Comparison of ENCODE assay signal across 12 cellular contexts in the genomic region with DNA sequence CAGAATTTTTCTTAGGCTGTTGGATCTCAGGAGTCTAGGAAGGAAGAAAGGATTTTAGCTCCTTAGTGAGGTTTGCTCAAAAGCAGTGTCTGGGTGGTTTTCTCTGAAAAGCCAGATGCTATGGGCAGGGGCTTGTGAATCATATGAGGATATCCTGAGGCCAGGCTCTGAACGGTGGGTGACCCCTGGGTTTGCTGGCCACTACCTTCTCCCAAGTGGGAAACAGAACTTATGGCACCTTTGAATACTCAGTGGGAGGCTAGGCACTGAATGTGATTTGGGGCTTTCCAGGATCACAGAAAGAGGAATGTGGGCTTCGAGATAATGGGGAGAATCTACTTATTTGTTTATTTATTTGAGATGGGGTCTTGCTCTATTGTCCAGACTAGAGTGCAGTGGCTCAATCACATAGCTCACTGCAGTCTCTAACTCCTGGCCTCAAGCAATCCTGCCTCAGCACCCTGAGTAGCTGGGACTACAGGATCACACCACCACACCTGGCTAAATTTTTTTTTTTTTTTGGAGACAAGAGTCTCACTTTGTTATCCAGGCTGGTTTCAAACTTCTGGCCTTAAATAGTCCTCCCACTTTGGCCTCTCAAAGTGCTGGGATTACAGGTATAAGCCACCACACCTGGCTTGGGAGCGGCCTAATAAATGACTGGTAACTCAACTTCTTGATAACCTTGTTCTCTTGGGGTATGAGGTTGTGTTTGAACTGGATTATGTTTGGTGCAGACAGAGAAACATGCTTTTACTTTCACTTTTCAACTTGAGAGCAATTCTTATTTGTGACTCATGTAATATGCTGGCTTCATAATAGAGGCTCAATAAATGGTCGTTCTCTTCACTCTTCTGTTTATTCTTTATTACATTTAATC.
DNase-seq lines count a peak whose midpoint lies in the region; ATAC-seq and TF ChIP-seq lines count a peak whose summit lies in the region.
"Had no signal": no experiment of that assay in that cellular context is flagged by ENCODE, and none has a peak within 500 bp of the region (broad histone marks: within the 10 kb centered on the region; RNA-seq: fewer than 3 reads in every experiment).

No MANE protein-coding gene starts in this region.

- H3K4me2 ChIP-seq in DND-41 (ENCODE audit: insufficient read depth, low read length), result peak overlapping the region; percentile 3; the same call in 1 of the 2 replicates
- no peak overlapping the region for H3K4me2 ChIP-seq in Karpas-422 (ENCODE audit: low read depth, low read length, poor library complexity, severe bottlenecking)
- peak overlapping the region; percentile 10 for H3K4me2 ChIP-seq in osteoblast (ENCODE audit: insufficient read depth, low read length)

- intact Hi-C loops in esophagus muscularis mucosa (cut with DNase I), result no loop called here

- no peak overlapping the region for H2AFZ ChIP-seq in DND-41 (ENCODE audit: low read depth, low read length)
- H2AFZ ChIP-seq in Karpas-422 (ENCODE audit: low read length), result no peak overlapping the region
- H2AFZ ChIP-seq in osteoblast (ENCODE audit: low read length), result no peak overlapping the region

- H3K9ac ChIP-seq in DND-41 (ENCODE audit: low read depth, low read length) (no peak overlapping the region), Karpas-422 (ENCODE audit: low read length) (no peak overlapping the region)

- H3K36me3 ChIP-seq in DND-41 (ENCODE audit: insufficient read depth, low read length) (no peaks in the 10 kb centered on the region), Karpas-422 (ENCODE audit: insufficient read depth, low read length) (no peaks in the 10 kb centered on the region), esophagus muscularis mucosa (no peaks in the 10 kb centered on the region), osteoblast (ENCODE audit: insufficient read depth, low read length) (no peaks in the 10 kb centered on the region)

- WGBS in esophagus muscularis mucosa, result 70% methylated on average over 4 of the region's 4 CpGs

- peak; percentile 77 for ATAC-seq in DND-41 (ENCODE audit: insufficient read depth, low read depth)
- ATAC-seq: CD8-positive, alpha-beta T cell; WTC11 had no signal

- H3K27ac ChIP-seq in DND-41 (ENCODE audit: low read length) (no peak overlapping the region), Karpas-422 (ENCODE audit: low read length) (no peak overlapping the region), esophagus muscularis mucosa (replicated peaks in 1 of 4) (peak overlapping the region in 3 of 4 donors; percentile 49 to 73 (median 71)), osteoblast (ENCODE audit: low read depth, low read length) (no peak overlapping the region)

- H3K79me2 ChIP-seq in DND-41 (ENCODE audit: insufficient read depth, low read length) (no peaks in the 10 kb centered on the region), Karpas-422 (ENCODE audit: low read length) (no peaks in the 10 kb centered on the region), osteoblast (ENCODE audit: insufficient read depth, low read length) (no peaks in the 10 kb centered on the region)

- H3K27me3 ChIP-seq in DND-41 (ENCODE audit: insufficient read depth, low read length, poor library complexity) (peaks cover 5% of the 10 kb centered on the region), Karpas-422 (ENCODE audit: low read length) (no peaks in the 10 kb centered on the region), esophagus muscularis mucosa (no peaks in the 10 kb centered on the region), osteoblast (ENCODE audit: insufficient read depth, low read length) (peaks cover 4% of the 10 kb centered on the region)

- no peaks in the 10 kb centered on the region for H3K9me3 ChIP-seq in DND-41 (ENCODE audit: insufficient read depth, low read length, severe bottlenecking)
- peaks cover 10% of the 10 kb centered on the region for H3K9me3 ChIP-seq in Karpas-422 (ENCODE audit: low read length)
- peaks cover 0 to 11% (median 0%) of the 10 kb centered on the region in 4 donors for H3K9me3 ChIP-seq in esophagus muscularis mucosa
- no peaks in the 10 kb centered on the region for H3K9me3 ChIP-seq in osteoblast (ENCODE audit: low read depth, low read length)

- no peak for DNase-seq in DND-41
- peak; percentile 38 for DNase-seq in Karpas-422
- DNase-seq in esophagus muscularis mucosa (ENCODE audit: extremely low spot score), result no peak
- peak; percentile 44 for DNase-seq in osteoblast (ENCODE audit: insufficient read length, low spot score, missing footprints)
- no peak for DNase-seq in NCI-H2081 treated with DMSO at 0.1 percent for 48 hours (lab: John Stamatoyannopoulos, UW)
- DNase-seq in stimulated activated naive CD4-positive, alpha-beta T cell treated with Interleukin-2 at 50 U/mL for 16 hours (lab: John Stamatoyannopoulos, UW), result no peak
- DNase-seq in COLO829 (ENCODE audit: low spot score), result no peak
- no peak for DNase-seq in D341Med (ENCODE audit: low spot score)
- DNase-seq: CD8-positive, alpha-beta T cell; cortex of kidney; NCI-H510A treated with DMSO at 0.1 percent for 48 hours had no signal

- TF ChIP-seq POLR2A in esophagus muscularis mucosa (IDR thresholded peaks at IDR 0.05; ENCODE audit: low read depth), result no peak

- H3K9me2 ChIP-seq in Karpas-422 (replicated peaks; ENCODE audit: insufficient read depth, low read length), result no peaks in the 10 kb centered on the region

- H3K4me1 ChIP-seq in DND-41 (ENCODE audit: insufficient read depth, low read length) (peaks cover 5% of the 10 kb centered on the region; the same call in 1 of the 2 replicates), Karpas-422 (ENCODE audit: low read length) (no peaks in the 10 kb centered on the region), esophagus muscularis mucosa (peaks cover 3 to 41% (median 16%) of the 10 kb centered on the region in 4 donors), osteoblast (ENCODE audit: insufficient read depth, low read length) (peaks cover 5% of the 10 kb centered on the region)

- TF ChIP-seq EP300 in esophagus muscularis mucosa (IDR thresholded peaks at IDR 0.05), result no peak

- H4K20me1 ChIP-seq in DND-41 (ENCODE audit: insufficient read depth, low read length) (no peaks in the 10 kb centered on the region; the same call in 1 of the 2 replicates), Karpas-422 (ENCODE audit: insufficient read depth, low read depth, low read length) (no peaks in the 10 kb centered on the region), osteoblast (ENCODE audit: insufficient read depth, low read length) (no peaks in the 10 kb centered on the region)

- TF ChIP-seq CTCF in DND-41 (IDR thresholded peaks at IDR 0.05; ENCODE audit: borderline replicate concordance, extremely low read depth, low read length, poor library complexity, severe bottlenecking) (no peak), esophagus muscularis mucosa (IDR thresholded peaks at IDR 0.05) (no peak), osteoblast (IDR thresholded peaks at IDR 0.05; ENCODE audit: extremely low read depth, low read depth, low read length) (no peak)

- H3K4me3 ChIP-seq in DND-41 (ENCODE audit: low read depth in 1 of 2, low read length in 2 of 2) (no peak overlapping the region), Karpas-422 (ENCODE audit: low read length) (no peak overlapping the region), esophagus muscularis mucosa (no peak overlapping the region), osteoblast (ENCODE audit: insufficient read depth, low read length) (no peak overlapping the region)

Comparison
In these comparisons a context has a peak if more than half of its experiments do, and no peak if none do; other contexts are left out.
1. DNase-seq: peak in Karpas-422 (single experiment) and osteoblast (single experiment); none in DND-41 (single experiment), esophagus muscularis mucosa (single experiment), NCI-H2081 treated with DMSO at 0.1 percent for 48 hours (single experiment), stimulated activated naive CD4-positive, alpha-beta T cell treated with Interleukin-2 at 50 U/mL for 16 hours (single experiment), COLO829 (single experiment) and D341Med (single experiment).
2. H3K27ac ChIP-seq: peak in esophagus muscularis mucosa (3 of 4); none in DND-41 (single experiment), Karpas-422 (single experiment) and osteoblast (single experiment).